9 cellular contexts compared by ENCODE assay signal in the genomic region with DNA sequence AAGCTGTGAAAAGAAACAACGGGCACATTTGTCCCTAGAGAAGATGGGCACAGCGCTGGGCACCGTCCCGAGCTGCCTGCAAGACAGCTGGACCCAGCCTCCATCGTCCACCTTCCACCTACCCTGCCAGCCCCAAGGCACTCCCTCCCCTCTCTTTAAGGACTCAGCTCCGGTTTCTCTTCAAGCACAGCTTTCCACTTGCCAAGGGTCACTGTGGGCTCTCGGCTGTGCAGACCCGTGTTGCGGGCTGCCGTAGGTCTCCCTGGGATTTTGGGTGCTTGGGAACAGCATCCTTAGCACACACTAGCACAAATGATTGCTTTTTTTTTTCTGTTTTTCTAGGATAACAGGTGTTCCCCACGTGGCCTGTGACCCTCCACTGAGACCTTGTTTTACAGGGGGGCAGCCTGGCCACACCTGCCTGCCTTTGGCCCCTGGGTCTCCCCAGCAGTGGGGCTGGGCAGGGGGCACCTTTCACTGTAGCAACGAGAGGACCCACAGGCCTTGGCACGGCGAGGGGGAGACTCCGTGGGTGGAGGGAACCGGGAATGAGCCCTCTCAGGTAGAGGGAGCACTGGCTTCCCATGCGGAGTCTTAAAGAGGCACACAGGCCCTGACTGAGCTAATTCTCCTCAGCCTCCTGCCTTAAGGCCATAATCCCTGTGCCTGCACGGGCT. TPM values are rescaled to one million over a fixed set of nuclear protein-coding genes. Genes with fewer than 3 reads are reported as not detected.
A peak's percentile ranks its signal among the peaks of the same experiment; 100 is the strongest.
DNase-seq lines count a peak whose midpoint lies in the region; ATAC-seq and TF ChIP-seq lines count a peak whose summit lies in the region.
"Had no signal": no experiment of that assay in that cellular context is flagged by ENCODE, and none has a peak within 500 bp of the region (broad histone marks: within the 10 kb centered on the region; RNA-seq: fewer than 3 reads in every experiment).

No MANE protein-coding gene starts in this region.

- H3K4me1 Mint-ChIP-seq in stimulated activated naive CD8-positive, alpha-beta T cell treated with anti-CD3 and anti-CD28 coated beads, Interleukin-15, Interleukin-2, amounts not matched to agents 100 ng/mL and 50 ng/mL, for 24 hours (ENCODE audit: low read depth): peaks cover 31% of the 10 kb centered on the region

- no peaks in the 10 kb centered on the region for H3K9me3 ChIP-seq in ascending aorta
- no peaks in the 10 kb centered on the region for H3K9me3 ChIP-seq in lower lobe of right lung

- H3K9me3 Mint-ChIP-seq in stimulated activated naive CD8-positive, alpha-beta T cell treated with anti-CD3 and anti-CD28 coated beads, Interleukin-15, Interleukin-2, amounts not matched to agents 100 ng/mL and 50 ng/mL, for 24 hours: no peaks in the 10 kb centered on the region

- peaks cover 28 to 33% of the 10 kb centered on the region in 2 donors for H3K36me3 ChIP-seq in ascending aorta
- peaks cover 33% of the 10 kb centered on the region for H3K36me3 ChIP-seq in lower lobe of right lung

- peak overlapping the region; percentile 81 for H3K4me3 Mint-ChIP-seq in stimulated activated naive CD8-positive, alpha-beta T cell treated with anti-CD3 and anti-CD28 coated beads, Interleukin-15, Interleukin-2, amounts not matched to agents 100 ng/mL and 50 ng/mL, for 24 hours

- intact Hi-C loops in ascending aorta (cut with DNase I): loop anchor here (5.0 kb wide), 1 partner anchor 576 kb away; a partner anchor contains a TSS
- intact Hi-C loops in lower lobe of right lung (cut with DNase I): no loop called here

- TF ChIP-seq CTCF in ascending aorta (IDR thresholded peaks at IDR 0.05) (no peak), lower lobe of right lung (IDR thresholded peaks at IDR 0.05) (no peak)

- H3K27me3 ChIP-seq in ascending aorta: no peaks in the 10 kb centered on the region
- H3K27me3 ChIP-seq in lower lobe of right lung (ENCODE audit: low read depth): no peaks in the 10 kb centered on the region

- ATAC-seq in stimulated activated naive CD8-positive, alpha-beta T cell treated with anti-CD3 and anti-CD28 coated beads, Interleukin-15, Interleukin-2, amounts not matched to agents 100 U/mL and 50 U/mL, for 24 hours: no peak
- ATAC-seq in lower lobe of right lung: peak in 1 of 2 donors; percentile 48

- H3K36me3 Mint-ChIP-seq in stimulated activated naive CD8-positive, alpha-beta T cell treated with anti-CD3 and anti-CD28 coated beads, Interleukin-15, Interleukin-2, amounts not matched to agents 100 ng/mL and 50 ng/mL, for 24 hours (ENCODE audit: low read depth): no peaks in the 10 kb centered on the region

- H3K27ac Mint-ChIP-seq in stimulated activated naive CD8-positive, alpha-beta T cell treated with anti-CD3 and anti-CD28 coated beads, Interleukin-15, Interleukin-2, amounts not matched to agents 100 ng/mL and 50 ng/mL, for 24 hours: peak overlapping the region; percentile 77

- H3K4me3 ChIP-seq in ascending aorta (peak overlapping the region; percentile 90 to 99), lower lobe of right lung (peak overlapping the region; percentile 87)

- H3K4me1 ChIP-seq in ascending aorta (peaks cover 10 to 24% of the 10 kb centered on the region in 2 donors), lower lobe of right lung (peaks cover 34% of the 10 kb centered on the region)

- no peaks in the 10 kb centered on the region for H3K27me3 Mint-ChIP-seq in stimulated activated naive CD8-positive, alpha-beta T cell treated with anti-CD3 and anti-CD28 coated beads, Interleukin-15, Interleukin-2, amounts not matched to agents 100 ng/mL and 50 ng/mL, for 24 hours

- H3K27ac ChIP-seq in ascending aorta (no peak overlapping the region), lower lobe of right lung (no peak overlapping the region)

- no peak for DNase-seq in stimulated activated naive CD8-positive, alpha-beta T cell treated with anti-CD3 and anti-CD28 coated beads, Interleukin-15, Interleukin-2, amounts not matched to agents 100 U/mL and 50 U/mL, for 24 hours
- DNase-seq in ascending aorta (ENCODE audit: low spot score in 2 of 2) (no peak), lower lobe of right lung (peak; percentile 52), SIG-M5 treated with dmso at 0.1 percent for 504 hours (lab: John Stamatoyannopoulos, UW; ENCODE audit: unreplicated experiment) (no peak), GF-D8 (lab: John Stamatoyannopoulos, UW) (no peak), NCI-H2171 treated with DMSO at 0.1 percent for 48 hours (lab: John Stamatoyannopoulos, UW) (no peak), inferior parietal cortex (ENCODE audit: extremely low spot score) (no peak)
- DNase-seq: NCI-H146 had no signal

RNA-seq across cellular contexts. Expression of a gene that starts 1.4 kb away (rescaled TPM):
- total RNA-seq in ascending aorta (32.1 TPM), lower lobe of right lung (28.8 TPM)

RNA-seq across cellular contexts. Expression of a gene that starts 41.9 kb away (rescaled TPM):
- 14.4 TPM for total RNA-seq in ascending aorta
- total RNA-seq in lower lobe of right lung: 119 TPM
